16 cellular contexts compared by ENCODE assay signal in the genomic region with DNA sequence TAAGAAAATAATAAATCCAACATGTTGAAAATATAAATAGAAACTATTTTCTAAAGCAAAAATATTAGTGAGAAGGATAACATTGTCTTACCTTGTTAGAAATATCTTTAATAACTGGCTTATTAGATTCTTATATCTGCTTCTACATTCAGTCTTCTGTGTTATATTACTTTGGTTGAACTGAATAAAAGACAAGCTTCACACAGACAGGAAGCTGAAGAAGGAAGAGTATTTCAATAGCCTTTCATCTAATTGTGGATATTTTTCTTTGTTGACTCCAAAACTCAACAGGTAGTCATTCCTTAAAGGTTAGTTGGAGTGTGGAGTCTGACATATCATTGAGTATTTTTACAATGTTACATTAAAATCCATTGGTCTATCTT. TPM values are rescaled to one million over a fixed set of nuclear protein-coding genes. Genes with fewer than 3 reads are reported as not detected.
DNase-seq lines count a peak whose midpoint lies in the region; ATAC-seq and FAIRE-seq lines count a peak whose summit lies in the region.
"Had no signal": no experiment of that assay in that cellular context is flagged by ENCODE, and none has a peak within 500 bp of the region (broad histone marks: within the 10 kb centered on the region; RNA-seq: fewer than 3 reads in every experiment).

No MANE protein-coding gene starts in this region.

- peak; percentile 85 for FAIRE-seq in A204.1 (lab: Jason Lieb, UNC)
- FAIRE-seq: kidney had no signal

- H3K36me3 ChIP-seq in SJSA1 = no peaks in the 10 kb centered on the region

- H3K27me3 ChIP-seq in SJSA1 (replicated peaks) = no peaks in the 10 kb centered on the region

- peaks cover 23% of the 10 kb centered on the region for H3K4me1 ChIP-seq in SJSA1 (replicated peaks)

- ATAC-seq in GM18868 (IDR thresholded peaks at IDR 0.05; ENCODE audit: unreplicated experiment) (peak; percentile 18), HG02970 (IDR thresholded peaks at IDR 0.05; ENCODE audit: low FRiP score, unreplicated experiment) (peak; percentile 18), GM21447 (IDR thresholded peaks at IDR 0.05; ENCODE audit: unreplicated experiment) (no peak)

- H3K9me3 ChIP-seq in SJSA1 (replicated peaks) = no peaks in the 10 kb centered on the region

- H3K27ac ChIP-seq in SJSA1 = peak overlapping the region; percentile 76

- no peak overlapping the region for H3K4me3 ChIP-seq in SJSA1

- DNase-seq in SJSA1 (ENCODE audit: low read depth in 1 of 2, low spot score in 2 of 2) (no peak), T-helper 1 cell (no peak), NCI-H1417 (lab: John Stamatoyannopoulos, UW) (no peak), cortex of kidney (lab: John Stamatoyannopoulos, UW) (no peak)
- DNase-seq: activated naive CD4-positive, alpha-beta T cell treated with anti-CD3 and anti-CD28 coated beads for 36 hours; DMS153; glutamatergic neuron; KG1; kidney; NCI-H187; NCI-H69; stimulated activated CD8-positive, alpha-beta memory T cell treated with anti-CD3 and anti-CD28 coated beads, Interleukin-4, amount 100 ng/mL, for 48 hours had no signal

RNA-seq across cellular contexts. Expression of gene SETDB2, which starts 10.9 kb away (rescaled TPM):
- total RNA-seq in SJSA1 (2014; rRNA removed; shearing (Covaris generic)) = 5.6 and 6.4 TPM in 2 replicates

RNA-seq across cellular contexts. Expression of gene CAB39L, which starts 11.1 kb away (rescaled TPM):
- 6.2 and 6.5 TPM in 2 replicates for total RNA-seq in SJSA1 (2014; rRNA removed; shearing (Covaris generic))

RNA-seq across cellular contexts. Expression of gene PHF11, which starts 40.7 kb away (rescaled TPM):
- total RNA-seq in SJSA1 (2014; rRNA removed; shearing (Covaris generic)) = 20.1 and 52.2 TPM in 2 replicates
